In genomic region chr2:11658208-11658607, GRCh38 we compare ENCODE assay signal across 21 cellular contexts. TPM values are rescaled to one million over a fixed set of nuclear protein-coding genes. Genes with fewer than 3 reads are reported as not detected.
"Had no signal": no experiment of that assay in that cellular context is flagged by ENCODE, and none has a peak within 500 bp of the region (broad histone marks: within the 10 kb centered on the region; RNA-seq: fewer than 3 reads in every experiment).

No MANE protein-coding gene starts in this region.

- H3K4me1 ChIP-seq: colonic mucosa, lower lobe of right lung, right atrium auricular region had no signal

- H3K4me3 ChIP-seq: colonic mucosa, lower lobe of right lung, right atrium auricular region, smooth muscle cell, stomach had no signal

- FAIRE-seq: endometrium had no signal

- H3K27ac ChIP-seq: colonic mucosa, lower lobe of right lung, right atrium auricular region, stomach had no signal

- H3K27me3 ChIP-seq: colonic mucosa, right atrium auricular region had no signal

- H3K36me3 ChIP-seq: colonic mucosa, lower lobe of right lung, right atrium auricular region, stomach had no signal

- H3K4me2 ChIP-seq: smooth muscle cell had no signal

- DNase-seq: activated CD4-positive, alpha-beta T cell treated with anti-CD3 and anti-CD28 coated beads, Interleukin-2, amount 10 ng/mL, durations not matched to agents 7 days and 5 days; activated CD8-positive, alpha-beta T cell treated with anti-CD3 and anti-CD28 coated beads, Interleukin-2, amount 10 ng/mL, durations not matched to agents 7 days and 5 days; activated naive CD4-positive, alpha-beta T cell treated with Interleukin-2 at 50 U/mL for 16 hours; activated naive CD8-positive, alpha-beta T cell treated with anti-CD3 and anti-CD28 coated beads, Interleukin-2, amount 10 ng/mL, durations not matched to agents 7 days and 5 days; activated T-cell treated with anti-CD3 and anti-CD28 coated beads, Interleukin-2, amount 50 U/mL, for 24 hours; colonic mucosa; left colon; lower lobe of right lung; midbrain; stimulated activated CD4-positive, alpha-beta T cell treated with anti-CD3 and anti-CD28 coated beads, Interleukin-4, amount 100 ng/mL, for 24 hours; stomach; T1000 had no signal

- H3K9me3 ChIP-seq: colonic mucosa, lower lobe of right lung, right atrium auricular region had no signal

RNA-seq across cellular contexts. Expression of gene NTSR2, which starts 11.8 kb away (rescaled TPM):
- total RNA-seq: activated CD4-positive, alpha-beta T cell treated with anti-CD3 and anti-CD28 coated beads, Interleukin-2, amount 10 ng/mL, durations not matched to agents 7 days and 5 days; activated CD8-positive, alpha-beta T cell treated with anti-CD3 and anti-CD28 coated beads, Interleukin-2, amount 10 ng/mL, durations not matched to agents 7 days and 5 days; activated naive CD8-positive, alpha-beta T cell treated with anti-CD3 and anti-CD28 coated beads, Interleukin-2, amount 10 ng/mL, durations not matched to agents 7 days and 5 days; activated T-helper 2 cell treated with anti-CD3 and anti-CD28 coated beads, Interferon-gamma antibody, Interleukin-2, Interleukin-4, amounts not matched to agents 10 μg/mL and 5 μg/mL and 100 μg/mL, durations not matched to agents 14 hours and 24 hours and 36 hours; colonic mucosa; left colon; lower lobe of right lung; myocyte; progenitor cell of endocrine pancreas; right atrium auricular region; smooth muscle cell; stomach; T-helper 1 cell treated with Interleukin-12 subunit alpha and Interleukin-12 subunit beta and Interleukin-4 antibody, amounts not matched to agents 30 ng/mL and 1 ng/mL, for 36 hours had no signal
- polyA plus RNA-seq: esophagus, neural cell, smooth muscle cell, stomach had no signal
